26 cellular contexts compared by ENCODE assay signal in the genomic region with DNA sequence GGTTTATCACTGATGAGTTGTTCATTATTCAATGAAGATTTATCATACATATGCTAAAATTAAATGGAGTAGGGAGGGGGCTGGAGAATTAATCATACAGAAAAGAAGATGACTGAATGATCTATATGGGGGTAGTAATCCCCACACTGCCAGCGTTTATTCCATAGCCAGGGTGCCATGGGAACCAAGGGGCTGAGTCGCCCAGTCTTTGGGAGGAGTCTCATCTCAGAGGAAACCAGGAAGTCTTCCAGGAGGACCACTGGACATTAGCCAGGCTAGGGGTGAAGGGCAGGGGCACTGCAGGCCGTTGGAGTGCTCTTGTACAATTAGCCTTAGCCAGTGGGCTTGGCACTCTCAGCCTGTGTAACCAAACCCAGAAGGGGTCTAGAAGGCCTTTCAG.
"Had no signal": no experiment of that assay in that cellular context is flagged by ENCODE, and none has a peak within 500 bp of the region (broad histone marks: within the 10 kb centered on the region; RNA-seq: fewer than 3 reads in every experiment).

No MANE protein-coding gene starts in this region.

- H3K36me3 ChIP-seq: breast epithelium, esophagus squamous epithelium, right lobe of liver, thyroid gland, upper lobe of right lung had no signal

- ATAC-seq: activated T-cell treated with anti-CD3 and anti-CD28 coated beads, Interleukin-2, amount 50 U/mL, for 4 hours; naive thymus-derived CD4-positive, alpha-beta T cell; upper lobe of right lung had no signal

- H3K9me3 Mint-ChIP-seq: activated T-cell treated with anti-CD3 and anti-CD28 coated beads, Interleukin-2, amount 50 U/mL, for 4 hours; activated T-helper 2 cell treated with anti-CD3 and anti-CD28 coated beads, Interferon-gamma antibody, Interleukin-2, Interleukin-4, amounts not matched to agents 10 μg/mL and 5 μg/mL and 100 μg/mL, durations not matched to agents 14 hours and 24 hours and 36 hours; endodermal cell; stimulated activated naive CD8-positive, alpha-beta T cell treated with anti-CD3 and anti-CD28 coated beads, Interleukin-15, Interleukin-2, amounts not matched to agents 100 ng/mL and 50 ng/mL, for 24 hours had no signal

- H3K27me3 ChIP-seq: breast epithelium, esophagus squamous epithelium, right lobe of liver, thyroid gland, upper lobe of right lung had no signal

- H3K27me3 Mint-ChIP-seq: activated naive CD8-positive, alpha-beta T cell treated with anti-CD3 and anti-CD28 coated beads for 36 hours; naive thymus-derived CD4-positive, alpha-beta T cell; stimulated activated naive CD8-positive, alpha-beta T cell treated with anti-CD3 and anti-CD28 coated beads, Interleukin-15, Interleukin-2, amounts not matched to agents 100 ng/mL and 50 ng/mL, for 24 hours had no signal

- H3K4me3 Mint-ChIP-seq: activated naive CD8-positive, alpha-beta T cell treated with anti-CD3 and anti-CD28 coated beads for 36 hours; activated T-cell treated with anti-CD3 and anti-CD28 coated beads, Interleukin-2, amount 50 U/mL, for 4 hours; endodermal cell; naive thymus-derived CD4-positive, alpha-beta T cell; neural crest cell; stimulated activated naive CD8-positive, alpha-beta T cell treated with anti-CD3 and anti-CD28 coated beads, Interleukin-15, Interleukin-2, amounts not matched to agents 100 ng/mL and 50 ng/mL, for 24 hours had no signal

- H3K4me1 ChIP-seq: breast epithelium, esophagus squamous epithelium, right lobe of liver, thyroid gland, upper lobe of right lung had no signal

- H3K4me1 Mint-ChIP-seq: activated naive CD8-positive, alpha-beta T cell treated with anti-CD3 and anti-CD28 coated beads for 36 hours had no signal

- H3K9me3 ChIP-seq: breast epithelium, esophagus squamous epithelium, right lobe of liver, thyroid gland, upper lobe of right lung had no signal

- H3K27ac Mint-ChIP-seq: activated naive CD8-positive, alpha-beta T cell treated with anti-CD3 and anti-CD28 coated beads for 36 hours; activated T-helper 2 cell treated with anti-CD3 and anti-CD28 coated beads, Interferon-gamma antibody, Interleukin-2, Interleukin-4, amounts not matched to agents 10 μg/mL and 5 μg/mL and 100 μg/mL, durations not matched to agents 14 hours and 24 hours and 36 hours; endodermal cell; naive thymus-derived CD4-positive, alpha-beta T cell; stimulated activated naive CD8-positive, alpha-beta T cell treated with anti-CD3 and anti-CD28 coated beads, Interleukin-15, Interleukin-2, amounts not matched to agents 100 ng/mL and 50 ng/mL, for 24 hours had no signal

- H3K4me3 ChIP-seq: breast epithelium, esophagus squamous epithelium, lung, right lobe of liver, skin epidermis, thyroid gland, upper lobe of right lung had no signal

- DNase-seq: activated CD4-positive, alpha-beta T cell treated with anti-CD3 and anti-CD28 coated beads for 4 hours; activated CD4-positive, alpha-beta T cell treated with anti-CD3 and anti-CD28 coated beads, Interleukin-2, amount 50 U/mL, for 48 hours; activated CD4-positive, CD25-positive, alpha-beta regulatory T cell; activated CD8-positive, alpha-beta memory T cell treated with anti-CD3 and anti-CD28 coated beads, Interleukin-2, amount 50 U/mL, for 48 hours; activated naive CD4-positive, alpha-beta T cell; activated naive CD8-positive, alpha-beta T cell treated with anti-CD3 and anti-CD28 coated beads for 36 hours; activated T-cell treated with anti-CD3 and anti-CD28 coated beads, Interleukin-2, amount 50 U/mL, for 4 hours; cerebellar nuclear complex; cortex of kidney; endodermal cell; esophagus squamous epithelium; kidney; naive thymus-derived CD4-positive, alpha-beta T cell; posterior cingulate gyrus; right lobe of liver; stimulated activated CD4-positive, alpha-beta T cell treated with anti-CD3 and anti-CD28 coated beads, Interleukin-1b, Interleukin-23, amount 100 ng/mL, for 48 hours; substantia nigra; T1000; thyroid gland; upper lobe of right lung had no signal

- H3K27ac ChIP-seq: breast epithelium, esophagus squamous epithelium, right lobe of liver, skin epidermis, thyroid gland, upper lobe of right lung had no signal
